24 cellular contexts compared by ENCODE assay signal in genomic region chr6:103893082-103893481, GRCh38.
DNase-seq lines count a peak whose midpoint lies in the region; ATAC-seq, FAIRE-seq and TF ChIP-seq lines count a peak whose summit lies in the region.
"Had no signal": no experiment of that assay in that cellular context is flagged by ENCODE, and none has a peak within 500 bp of the region (broad histone marks: within the 10 kb centered on the region; RNA-seq: fewer than 3 reads in every experiment).

No MANE protein-coding gene starts in this region.

- H3K27me3 ChIP-seq in right atrium auricular region (no peaks in the 10 kb centered on the region), astrocyte (ENCODE audit: insufficient read depth, low read length) (no peaks in the 10 kb centered on the region)
- H3K27me3 ChIP-seq: BLaER1 treated with 17β-estradiol and CSF1 and Interleukin-3, amounts not matched to agents 10 nM and 100 nM; foreskin keratinocyte; vagina had no signal

- no peaks in the 10 kb centered on the region for H3K36me3 ChIP-seq in right atrium auricular region
- H3K36me3 ChIP-seq in astrocyte (ENCODE audit: insufficient read depth, low read length) = no peaks in the 10 kb centered on the region
- H3K36me3 ChIP-seq: BLaER1 treated with 17β-estradiol and CSF1 and Interleukin-3, amounts not matched to agents 10 nM and 100 nM; vagina had no signal

- no peak overlapping the region for H3K9ac ChIP-seq in astrocyte (ENCODE audit: low read length)
- H3K9ac ChIP-seq: BLaER1 treated with 17β-estradiol and CSF1 and Interleukin-3, amounts not matched to agents 10 nM and 100 nM had no signal

- ATAC-seq in Right ventricle myocardium inferior = peak; percentile 93
- ATAC-seq: foreskin keratinocyte, left colon, mucosa of descending colon had no signal

- DNase-seq in Right ventricle myocardium inferior (ENCODE audit: missing footprints) = no peak
- DNase-seq in right atrium auricular region (ENCODE audit: low spot score) = no peak
- DNase-seq in astrocyte (ENCODE audit: low read depth) = peak; percentile 3
- DNase-seq in fibroblast of villous mesenchyme (ENCODE audit: low read depth) = peak; percentile 3
- peak; percentile 78 for DNase-seq in skeletal muscle cell (ENCODE audit: low read depth)
- no peak for DNase-seq in inferior parietal cortex (ENCODE audit: extremely low spot score)
- DNase-seq in activated effector memory CD4-positive, alpha-beta T cell treated with anti-CD3 and anti-CD28 coated beads, Interleukin-2, amount 50 U/mL, for 16 hours = no peak
- DNase-seq in NCI-H510A (lab: John Stamatoyannopoulos, UW) = no peak
- DNase-seq: activated gamma-delta T cell; amygdala; left colon; mucosa of descending colon; NCI-H1417; NCI-H2171 treated with DMSO at 0.1 percent for 48 hours; stimulated activated CD4-positive, alpha-beta T cell treated with anti-CD3 and anti-CD28 coated beads, Interleukin-12 subunit alpha, Interleukin-12 subunit beta, amount 100 ng/mL, for 4 hours; SW 1271 had no signal

- TF ChIP-seq CTCF in right atrium auricular region (IDR thresholded peaks at IDR 0.05) (no peak), astrocyte (IDR thresholded peaks at IDR 0.05; ENCODE audit: insufficient read depth, low read depth, low read length) (no peak), fibroblast of villous mesenchyme (IDR thresholded peaks at IDR 0.05; ENCODE audit: insufficient read depth, low read depth, low read length) (no peak)

- no peaks in the 10 kb centered on the region for H3K79me2 ChIP-seq in astrocyte (ENCODE audit: insufficient read depth, low read length)

- no peaks in the 10 kb centered on the region for H3K36me3 Mint-ChIP-seq in astrocyte (ENCODE audit: low read depth, unreplicated experiment)

- H3K27me3 Mint-ChIP-seq in astrocyte (ENCODE audit: low read depth, unreplicated experiment) = no peaks in the 10 kb centered on the region

- peaks cover 0 to 9% of the 10 kb centered on the region in 2 donors for H3K9me3 ChIP-seq in right atrium auricular region
- peaks cover 2% of the 10 kb centered on the region for H3K9me3 ChIP-seq in astrocyte (ENCODE audit: insufficient read depth, low read depth, low read length)
- H3K9me3 ChIP-seq: mucosa of descending colon, vagina had no signal

- no peak overlapping the region for H3K27ac Mint-ChIP-seq in astrocyte (ENCODE audit: unreplicated experiment)

- intact Hi-C loops in Right ventricle myocardium inferior (cut with DNase I) = no loop called here

- no peak overlapping the region for H3K4me2 ChIP-seq in astrocyte (ENCODE audit: low read length)
- H3K4me2 ChIP-seq: BLaER1 treated with 17β-estradiol and CSF1 and Interleukin-3, amounts not matched to agents 10 nM and 100 nM had no signal

- H3K9me3 Mint-ChIP-seq in astrocyte (ENCODE audit: unreplicated experiment) = no peaks in the 10 kb centered on the region

- peaks cover 6% of the 10 kb centered on the region for H3K4me1 Mint-ChIP-seq in astrocyte (ENCODE audit: low read depth, unreplicated experiment)

- H3K4me3 Mint-ChIP-seq in astrocyte (ENCODE audit: unreplicated experiment) = no peak overlapping the region

- no peaks in the 10 kb centered on the region for H4K20me1 ChIP-seq in astrocyte (ENCODE audit: insufficient read depth, low read length)
- H4K20me1 ChIP-seq: BLaER1 treated with 17β-estradiol and CSF1 and Interleukin-3, amounts not matched to agents 10 nM and 100 nM had no signal

- FAIRE-seq in astrocyte (lab: Jason Lieb, UNC) = no peak
- FAIRE-seq: colon, D721Med, endometrium, G401.6, H1 had no signal

- H3K27ac ChIP-seq in right atrium auricular region (no peak overlapping the region), astrocyte (ENCODE audit: low read depth, low read length) (peak overlapping the region; percentile 5)
- H3K27ac ChIP-seq: BLaER1 treated with 17β-estradiol and CSF1 and Interleukin-3, amounts not matched to agents 10 nM and 100 nM; foreskin keratinocyte; vagina had no signal

- H3K4me3 ChIP-seq in right atrium auricular region (no peak overlapping the region), astrocyte (ENCODE audit: insufficient read depth, low read depth, low read length) (no peak overlapping the region), fibroblast of villous mesenchyme (ENCODE audit: low read depth, low read length) (no peak overlapping the region), skeletal muscle cell (ENCODE audit: low read depth, low read length) (no peak overlapping the region)
- H3K4me3 ChIP-seq: BLaER1 treated with 17β-estradiol and CSF1 and Interleukin-3, amounts not matched to agents 10 nM and 100 nM; mucosa of descending colon; vagina had no signal

- H3K4me1 ChIP-seq in right atrium auricular region = no peaks in the 10 kb centered on the region
- H3K4me1 ChIP-seq in astrocyte (ENCODE audit: insufficient read depth, low read length) = no peaks in the 10 kb centered on the region
- H3K4me1 ChIP-seq: BLaER1 treated with 17β-estradiol and CSF1 and Interleukin-3, amounts not matched to agents 10 nM and 100 nM; foreskin keratinocyte; vagina had no signal

- H2AFZ ChIP-seq in astrocyte (ENCODE audit: low read depth, low read length) = no peak overlapping the region

Comparison
In these comparisons a context has a peak if more than half of its experiments do, and no peak if none do; other contexts are left out.
1. DNase-seq: peak in astrocyte (single experiment), fibroblast of villous mesenchyme (single experiment) and skeletal muscle cell (single experiment); none in Right ventricle myocardium inferior (single experiment), right atrium auricular region (single experiment), inferior parietal cortex (single experiment), activated effector memory CD4-positive, alpha-beta T cell treated with anti-CD3 and anti-CD28 coated beads, Interleukin-2, amount 50 U/mL, for 16 hours (single experiment) and NCI-H510A (single experiment).